1 cellular context compared by ENCODE assay signal in the genomic region with DNA sequence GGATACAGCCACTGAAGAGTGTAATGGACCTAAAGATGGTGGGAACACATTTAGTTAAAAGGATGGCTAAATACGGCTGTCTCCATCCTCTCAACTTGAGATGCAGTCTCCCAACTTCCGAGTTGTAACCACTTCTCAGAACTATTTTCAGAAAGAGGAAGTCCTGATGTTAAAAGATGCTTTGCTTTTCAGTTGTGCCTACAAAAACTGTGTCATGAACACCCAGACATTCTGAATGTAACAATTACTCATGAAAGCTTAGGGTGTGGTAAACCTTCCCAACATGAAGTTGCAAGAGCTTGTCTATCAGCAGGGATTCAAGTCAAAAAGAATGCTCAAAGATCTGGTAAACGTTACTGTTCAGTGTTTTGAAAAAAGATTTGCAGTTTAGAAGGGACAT.
TF ChIP-seq lines count a peak whose summit lies in the region.

No MANE protein-coding gene starts in this region.

TF ChIP-seq in GM12878, 131 proteins besides CTCF, POLR2A, EP300 and RAD21 (continued from another document and continues in another):
- TF ChIP-seq SMARCA5 (IDR thresholded peaks at IDR 0.05) = 0 out of 2 replicates have a peak, but pooled peaks have one; percentile 36
- TF ChIP-seq, protein P1, sequence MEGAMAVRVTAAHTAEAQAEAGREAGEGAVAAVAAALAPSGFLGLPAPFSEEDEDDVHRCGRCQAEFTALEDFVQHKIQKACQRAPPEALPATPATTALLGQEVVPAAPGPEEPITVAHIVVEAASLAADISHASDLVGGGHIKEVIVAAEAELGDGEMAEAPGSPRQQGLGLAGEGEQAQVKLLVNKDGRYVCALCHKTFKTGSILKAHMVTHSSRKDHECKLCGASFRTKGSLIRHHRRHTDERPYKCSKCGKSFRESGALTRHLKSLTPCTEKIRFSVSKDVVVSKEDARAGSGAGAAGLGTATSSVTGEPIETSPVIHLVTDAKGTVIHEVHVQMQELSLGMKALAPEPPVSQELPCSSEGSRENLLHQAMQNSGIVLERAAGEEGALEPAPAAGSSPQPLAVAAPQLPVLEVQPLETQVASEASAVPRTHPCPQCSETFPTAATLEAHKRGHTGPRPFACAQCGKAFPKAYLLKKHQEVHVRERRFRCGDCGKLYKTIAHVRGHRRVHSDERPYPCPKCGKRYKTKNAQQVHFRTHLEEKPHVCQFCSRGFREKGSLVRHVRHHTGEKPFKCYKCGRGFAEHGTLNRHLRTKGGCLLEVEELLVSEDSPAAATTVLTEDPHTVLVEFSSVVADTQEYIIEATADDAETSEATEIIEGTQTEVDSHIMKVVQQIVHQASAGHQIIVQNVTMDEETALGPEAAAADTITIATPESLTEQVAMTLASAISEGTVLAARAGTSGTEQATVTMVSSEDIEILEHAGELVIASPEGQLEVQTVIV (IDR thresholded peaks at IDR 0.05; ENCODE audit: borderline replicate concordance, partially characterized antibody) = no peak
- TF ChIP-seq, protein P2, sequence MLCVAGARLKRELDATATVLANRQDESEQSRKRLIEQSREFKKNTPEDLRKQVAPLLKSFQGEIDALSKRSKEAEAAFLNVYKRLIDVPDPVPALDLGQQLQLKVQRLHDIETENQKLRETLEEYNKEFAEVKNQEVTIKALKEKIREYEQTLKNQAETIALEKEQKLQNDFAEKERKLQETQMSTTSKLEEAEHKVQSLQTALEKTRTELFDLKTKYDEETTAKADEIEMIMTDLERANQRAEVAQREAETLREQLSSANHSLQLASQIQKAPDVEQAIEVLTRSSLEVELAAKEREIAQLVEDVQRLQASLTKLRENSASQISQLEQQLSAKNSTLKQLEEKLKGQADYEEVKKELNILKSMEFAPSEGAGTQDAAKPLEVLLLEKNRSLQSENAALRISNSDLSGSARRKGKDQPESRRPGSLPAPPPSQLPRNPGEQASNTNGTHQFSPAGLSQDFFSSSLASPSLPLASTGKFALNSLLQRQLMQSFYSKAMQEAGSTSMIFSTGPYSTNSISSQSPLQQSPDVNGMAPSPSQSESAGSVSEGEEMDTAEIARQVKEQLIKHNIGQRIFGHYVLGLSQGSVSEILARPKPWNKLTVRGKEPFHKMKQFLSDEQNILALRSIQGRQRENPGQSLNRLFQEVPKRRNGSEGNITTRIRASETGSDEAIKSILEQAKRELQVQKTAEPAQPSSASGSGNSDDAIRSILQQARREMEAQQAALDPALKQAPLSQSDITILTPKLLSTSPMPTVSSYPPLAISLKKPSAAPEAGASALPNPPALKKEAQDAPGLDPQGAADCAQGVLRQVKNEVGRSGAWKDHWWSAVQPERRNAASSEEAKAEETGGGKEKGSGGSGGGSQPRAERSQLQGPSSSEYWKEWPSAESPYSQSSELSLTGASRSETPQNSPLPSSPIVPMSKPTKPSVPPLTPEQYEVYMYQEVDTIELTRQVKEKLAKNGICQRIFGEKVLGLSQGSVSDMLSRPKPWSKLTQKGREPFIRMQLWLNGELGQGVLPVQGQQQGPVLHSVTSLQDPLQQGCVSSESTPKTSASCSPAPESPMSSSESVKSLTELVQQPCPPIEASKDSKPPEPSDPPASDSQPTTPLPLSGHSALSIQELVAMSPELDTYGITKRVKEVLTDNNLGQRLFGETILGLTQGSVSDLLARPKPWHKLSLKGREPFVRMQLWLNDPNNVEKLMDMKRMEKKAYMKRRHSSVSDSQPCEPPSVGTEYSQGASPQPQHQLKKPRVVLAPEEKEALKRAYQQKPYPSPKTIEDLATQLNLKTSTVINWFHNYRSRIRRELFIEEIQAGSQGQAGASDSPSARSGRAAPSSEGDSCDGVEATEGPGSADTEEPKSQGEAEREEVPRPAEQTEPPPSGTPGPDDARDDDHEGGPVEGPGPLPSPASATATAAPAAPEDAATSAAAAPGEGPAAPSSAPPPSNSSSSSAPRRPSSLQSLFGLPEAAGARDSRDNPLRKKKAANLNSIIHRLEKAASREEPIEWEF (IDR thresholded peaks at IDR 0.05; ENCODE audit: insufficient replicate concordance, low read depth, low read length) = no peak
- TF ChIP-seq SIX5 (IDR thresholded peaks at IDR 0.05; ENCODE audit: low read depth, low read length, severe bottlenecking) = peak; percentile 16
- no peak for TF ChIP-seq NFYA (IDR thresholded peaks at IDR 0.05; ENCODE audit: borderline replicate concordance, low read depth, low read length)
- no peak for TF ChIP-seq BRCA1 (IDR thresholded peaks at IDR 0.05; ENCODE audit: low read depth, low read length)
- no peak for TF ChIP-seq IRF4 (IDR thresholded peaks at IDR 0.05; ENCODE audit: low read depth, low read length)
- TF ChIP-seq TBL1XR1 (IDR thresholded peaks at IDR 0.05; ENCODE audit: low read depth, low read length) = no peak
- TF ChIP-seq, protein P3, sequence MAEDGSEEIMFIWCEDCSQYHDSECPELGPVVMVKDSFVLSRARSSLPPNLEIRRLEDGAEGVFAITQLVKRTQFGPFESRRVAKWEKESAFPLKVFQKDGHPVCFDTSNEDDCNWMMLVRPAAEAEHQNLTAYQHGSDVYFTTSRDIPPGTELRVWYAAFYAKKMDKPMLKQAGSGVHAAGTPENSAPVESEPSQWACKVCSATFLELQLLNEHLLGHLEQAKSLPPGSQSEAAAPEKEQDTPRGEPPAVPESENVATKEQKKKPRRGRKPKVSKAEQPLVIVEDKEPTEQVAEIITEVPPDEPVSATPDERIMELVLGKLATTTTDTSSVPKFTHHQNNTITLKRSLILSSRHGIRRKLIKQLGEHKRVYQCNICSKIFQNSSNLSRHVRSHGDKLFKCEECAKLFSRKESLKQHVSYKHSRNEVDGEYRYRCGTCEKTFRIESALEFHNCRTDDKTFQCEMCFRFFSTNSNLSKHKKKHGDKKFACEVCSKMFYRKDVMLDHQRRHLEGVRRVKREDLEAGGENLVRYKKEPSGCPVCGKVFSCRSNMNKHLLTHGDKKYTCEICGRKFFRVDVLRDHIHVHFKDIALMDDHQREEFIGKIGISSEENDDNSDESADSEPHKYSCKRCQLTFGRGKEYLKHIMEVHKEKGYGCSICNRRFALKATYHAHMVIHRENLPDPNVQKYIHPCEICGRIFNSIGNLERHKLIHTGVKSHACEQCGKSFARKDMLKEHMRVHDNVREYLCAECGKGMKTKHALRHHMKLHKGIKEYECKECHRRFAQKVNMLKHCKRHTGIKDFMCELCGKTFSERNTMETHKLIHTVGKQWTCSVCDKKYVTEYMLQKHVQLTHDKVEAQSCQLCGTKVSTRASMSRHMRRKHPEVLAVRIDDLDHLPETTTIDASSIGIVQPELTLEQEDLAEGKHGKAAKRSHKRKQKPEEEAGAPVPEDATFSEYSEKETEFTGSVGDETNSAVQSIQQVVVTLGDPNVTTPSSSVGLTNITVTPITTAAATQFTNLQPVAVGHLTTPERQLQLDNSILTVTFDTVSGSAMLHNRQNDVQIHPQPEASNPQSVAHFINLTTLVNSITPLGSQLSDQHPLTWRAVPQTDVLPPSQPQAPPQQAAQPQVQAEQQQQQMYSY (CRISPR knock-in tag; IDR thresholded peaks at IDR 0.05) = no peak
- no peak for TF ChIP-seq BCL11A (IDR thresholded peaks at IDR 0.05; ENCODE audit: low read depth, low read length)
- TF ChIP-seq ETV6 (conservative IDR thresholded peaks at IDR 0.05 in 1 of 2, IDR thresholded peaks at IDR 0.05 in 1 of 2; ENCODE audit: borderline replicate concordance in 1 of 2, low read depth in 1 of 2) = peak in 1 of 2 experiments; percentile 89; a peak in 2 of 4 replicates
- TF ChIP-seq RCOR1 (conservative IDR thresholded peaks at IDR 0.05; ENCODE audit: low read depth, low read length) = 0 out of 2 replicates have a peak, but pooled peaks have one; percentile 39
- peak; percentile 39; the same call in 1 of the 2 replicates for TF ChIP-seq PML (IDR thresholded peaks at IDR 0.05; ENCODE audit: low read length)
- peak; percentile 71 for TF ChIP-seq DPF2 (IDR thresholded peaks at IDR 0.05)
- no peak for TF ChIP-seq MYB (IDR thresholded peaks at IDR 0.05; ENCODE audit: borderline replicate concordance, low read depth, low read length)
- TF ChIP-seq CREB1 (IDR thresholded peaks at IDR 0.05; ENCODE audit: low read depth) = no peak
- 0 out of 2 replicates have a peak, but pooled peaks have one; percentile 25 for TF ChIP-seq FOXM1 (IDR thresholded peaks at IDR 0.05; ENCODE audit: low read depth, low read length)
- no peak for TF ChIP-seq ZSCAN29 (IDR thresholded peaks at IDR 0.05)
- peak; percentile 76 for TF ChIP-seq EED (IDR thresholded peaks at IDR 0.05; ENCODE audit: low read depth)
- TF ChIP-seq IKZF1 (conservative IDR thresholded peaks at IDR 0.05) = peak; percentile 73
- TF ChIP-seq WRNIP1 (IDR thresholded peaks at IDR 0.05; ENCODE audit: borderline replicate concordance, low read depth, low read length) = no peak
- peak; percentile 70 to 83 for TF ChIP-seq IKZF2 (IDR thresholded peaks at IDR 0.05)
- TF ChIP-seq HCFC1 (IDR thresholded peaks at IDR 0.05; ENCODE audit: low read length) = no peak
- peak; percentile 78; the same call in 1 of the 2 replicates for TF ChIP-seq NFIC (IDR thresholded peaks at IDR 0.05; ENCODE audit: low read depth, low read length)
- TF ChIP-seq, protein P4, sequence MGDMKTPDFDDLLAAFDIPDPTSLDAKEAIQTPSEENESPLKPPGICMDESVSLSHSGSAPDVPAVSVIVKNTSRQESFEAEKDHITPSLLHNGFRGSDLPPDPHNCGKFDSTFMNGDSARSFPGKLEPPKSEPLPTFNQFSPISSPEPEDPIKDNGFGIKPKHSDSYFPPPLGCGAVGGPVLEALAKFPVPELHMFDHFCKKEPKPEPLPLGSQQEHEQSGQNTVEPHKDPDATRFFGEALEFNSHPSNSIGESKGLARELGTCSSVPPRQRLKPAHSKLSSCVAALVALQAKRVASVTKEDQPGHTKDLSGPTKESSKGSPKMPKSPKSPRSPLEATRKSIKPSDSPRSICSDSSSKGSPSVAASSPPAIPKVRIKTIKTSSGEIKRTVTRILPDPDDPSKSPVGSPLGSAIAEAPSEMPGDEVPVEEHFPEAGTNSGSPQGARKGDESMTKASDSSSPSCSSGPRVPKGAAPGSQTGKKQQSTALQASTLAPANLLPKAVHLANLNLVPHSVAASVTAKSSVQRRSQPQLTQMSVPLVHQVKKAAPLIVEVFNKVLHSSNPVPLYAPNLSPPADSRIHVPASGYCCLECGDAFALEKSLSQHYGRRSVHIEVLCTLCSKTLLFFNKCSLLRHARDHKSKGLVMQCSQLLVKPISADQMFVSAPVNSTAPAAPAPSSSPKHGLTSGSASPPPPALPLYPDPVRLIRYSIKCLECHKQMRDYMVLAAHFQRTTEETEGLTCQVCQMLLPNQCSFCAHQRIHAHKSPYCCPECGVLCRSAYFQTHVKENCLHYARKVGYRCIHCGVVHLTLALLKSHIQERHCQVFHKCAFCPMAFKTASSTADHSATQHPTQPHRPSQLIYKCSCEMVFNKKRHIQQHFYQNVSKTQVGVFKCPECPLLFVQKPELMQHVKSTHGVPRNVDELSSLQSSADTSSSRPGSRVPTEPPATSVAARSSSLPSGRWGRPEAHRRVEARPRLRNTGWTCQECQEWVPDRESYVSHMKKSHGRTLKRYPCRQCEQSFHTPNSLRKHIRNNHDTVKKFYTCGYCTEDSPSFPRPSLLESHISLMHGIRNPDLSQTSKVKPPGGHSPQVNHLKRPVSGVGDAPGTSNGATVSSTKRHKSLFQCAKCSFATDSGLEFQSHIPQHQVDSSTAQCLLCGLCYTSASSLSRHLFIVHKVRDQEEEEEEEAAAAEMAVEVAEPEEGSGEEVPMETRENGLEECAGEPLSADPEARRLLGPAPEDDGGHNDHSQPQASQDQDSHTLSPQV (IDR thresholded peaks at IDR 0.05) = no peak
- peak; percentile 19; the same call in 1 of the 2 replicates for TF ChIP-seq TAF1 (IDR thresholded peaks at IDR 0.05; ENCODE audit: borderline replicate concordance, low read depth, low read length)
- 0 out of 4 replicates have a peak, but pooled peaks of 1 of the 2 experiments have one; percentile 47 for TF ChIP-seq SRF (IDR thresholded peaks at IDR 0.05; ENCODE audit: low read depth in 2 of 2, low read length in 2 of 2)
- peak; percentile 99 for TF ChIP-seq SPI1 (IDR thresholded peaks at IDR 0.05; ENCODE audit: borderline replicate concordance, insufficient read depth, low read depth, low read length)
- peak; percentile 91 for TF ChIP-seq MEF2A (IDR thresholded peaks at IDR 0.05; ENCODE audit: insufficient read depth, low read depth, low read length)
- TF ChIP-seq, protein P5, sequence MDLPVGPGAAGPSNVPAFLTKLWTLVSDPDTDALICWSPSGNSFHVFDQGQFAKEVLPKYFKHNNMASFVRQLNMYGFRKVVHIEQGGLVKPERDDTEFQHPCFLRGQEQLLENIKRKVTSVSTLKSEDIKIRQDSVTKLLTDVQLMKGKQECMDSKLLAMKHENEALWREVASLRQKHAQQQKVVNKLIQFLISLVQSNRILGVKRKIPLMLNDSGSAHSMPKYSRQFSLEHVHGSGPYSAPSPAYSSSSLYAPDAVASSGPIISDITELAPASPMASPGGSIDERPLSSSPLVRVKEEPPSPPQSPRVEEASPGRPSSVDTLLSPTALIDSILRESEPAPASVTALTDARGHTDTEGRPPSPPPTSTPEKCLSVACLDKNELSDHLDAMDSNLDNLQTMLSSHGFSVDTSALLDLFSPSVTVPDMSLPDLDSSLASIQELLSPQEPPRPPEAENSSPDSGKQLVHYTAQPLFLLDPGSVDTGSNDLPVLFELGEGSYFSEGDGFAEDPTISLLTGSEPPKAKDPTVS (IDR thresholded peaks at IDR 0.05; ENCODE audit: low read depth, low read length) = no peak
- TF ChIP-seq SUZ12 (IDR thresholded peaks at IDR 0.05; ENCODE audit: unreplicated experiment) = no peak
- TF ChIP-seq STAT1 (conservative IDR thresholded peaks at IDR 0.05) = no peak
- no peak for TF ChIP-seq CREM (IDR thresholded peaks at IDR 0.05; ENCODE audit: low read depth)
- TF ChIP-seq, protein P6, sequence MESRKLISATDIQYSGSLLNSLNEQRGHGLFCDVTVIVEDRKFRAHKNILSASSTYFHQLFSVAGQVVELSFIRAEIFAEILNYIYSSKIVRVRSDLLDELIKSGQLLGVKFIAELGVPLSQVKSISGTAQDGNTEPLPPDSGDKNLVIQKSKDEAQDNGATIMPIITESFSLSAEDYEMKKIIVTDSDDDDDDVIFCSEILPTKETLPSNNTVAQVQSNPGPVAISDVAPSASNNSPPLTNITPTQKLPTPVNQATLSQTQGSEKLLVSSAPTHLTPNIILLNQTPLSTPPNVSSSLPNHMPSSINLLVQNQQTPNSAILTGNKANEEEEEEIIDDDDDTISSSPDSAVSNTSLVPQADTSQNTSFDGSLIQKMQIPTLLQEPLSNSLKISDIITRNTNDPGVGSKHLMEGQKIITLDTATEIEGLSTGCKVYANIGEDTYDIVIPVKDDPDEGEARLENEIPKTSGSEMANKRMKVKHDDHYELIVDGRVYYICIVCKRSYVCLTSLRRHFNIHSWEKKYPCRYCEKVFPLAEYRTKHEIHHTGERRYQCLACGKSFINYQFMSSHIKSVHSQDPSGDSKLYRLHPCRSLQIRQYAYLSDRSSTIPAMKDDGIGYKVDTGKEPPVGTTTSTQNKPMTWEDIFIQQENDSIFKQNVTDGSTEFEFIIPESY (IDR thresholded peaks at IDR 0.05) = no peak
- TF ChIP-seq, protein P7, sequence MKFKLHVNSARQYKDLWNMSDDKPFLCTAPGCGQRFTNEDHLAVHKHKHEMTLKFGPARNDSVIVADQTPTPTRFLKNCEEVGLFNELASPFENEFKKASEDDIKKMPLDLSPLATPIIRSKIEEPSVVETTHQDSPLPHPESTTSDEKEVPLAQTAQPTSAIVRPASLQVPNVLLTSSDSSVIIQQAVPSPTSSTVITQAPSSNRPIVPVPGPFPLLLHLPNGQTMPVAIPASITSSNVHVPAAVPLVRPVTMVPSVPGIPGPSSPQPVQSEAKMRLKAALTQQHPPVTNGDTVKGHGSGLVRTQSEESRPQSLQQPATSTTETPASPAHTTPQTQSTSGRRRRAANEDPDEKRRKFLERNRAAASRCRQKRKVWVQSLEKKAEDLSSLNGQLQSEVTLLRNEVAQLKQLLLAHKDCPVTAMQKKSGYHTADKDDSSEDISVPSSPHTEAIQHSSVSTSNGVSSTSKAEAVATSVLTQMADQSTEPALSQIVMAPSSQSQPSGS (IDR thresholded peaks at IDR 0.05; ENCODE audit: low read length) = peak; percentile 64
- no peak for TF ChIP-seq ESRRA (IDR thresholded peaks at IDR 0.05; ENCODE audit: low read length)
- TF ChIP-seq ZNF384 (IDR thresholded peaks at IDR 0.05; ENCODE audit: borderline replicate concordance, low read depth, low read length) = no peak
